ENCODE assay signal across 11 cellular contexts in genomic region chr20:6381887-6382286, GRCh38.
DNase-seq lines count a peak whose midpoint lies in the region; ATAC-seq and TF ChIP-seq lines count a peak whose summit lies in the region.
"Had no signal": no experiment of that assay in that cellular context is flagged by ENCODE, and none has a peak within 500 bp of the region (broad histone marks: within the 10 kb centered on the region; RNA-seq: fewer than 3 reads in every experiment).

No MANE protein-coding gene starts in this region.

- H4K20me1 ChIP-seq in PC-3 (ENCODE audit: low read length) (no peaks in the 10 kb centered on the region), fibroblast of lung (ENCODE audit: control insufficient read depth, extremely low read depth, insufficient read depth, low read length) (no peaks in the 10 kb centered on the region), neural progenitor cell (ENCODE audit: low read depth) (no peaks in the 10 kb centered on the region)

- H3K36me3 ChIP-seq in PC-3 (ENCODE audit: low read depth, low read length) (no peaks in the 10 kb centered on the region), fibroblast of lung (ENCODE audit: control insufficient read depth, insufficient read depth, low read length) (no peaks in the 10 kb centered on the region), neural progenitor cell (no peaks in the 10 kb centered on the region)

- H2AFZ ChIP-seq in PC-3 (ENCODE audit: low read length) (no peak overlapping the region), fibroblast of lung (ENCODE audit: low read length) (no peak overlapping the region), neural progenitor cell (replicated peaks) (peak overlapping the region; percentile 75)

- no peak overlapping the region for H3K9ac ChIP-seq in PC-3 (ENCODE audit: low read length)
- H3K9ac ChIP-seq in fibroblast of lung (ENCODE audit: insufficient read depth, low read length), result no peak overlapping the region
- no peak overlapping the region for H3K9ac ChIP-seq in neural progenitor cell

- no peaks in the 10 kb centered on the region for H3K36me3 Mint-ChIP-seq in neural progenitor cell
- H3K36me3 Mint-ChIP-seq: immature natural killer cell had no signal

- peak; percentile 71 for DNase-seq in PC-3
- peak; percentile 5 to 51 for DNase-seq in fibroblast of lung (ENCODE audit: low read depth in 2 of 2)
- DNase-seq in neural progenitor cell (ENCODE audit: low spot score), result peak; percentile 75
- no peak for DNase-seq in pons (ENCODE audit: low spot score)
- DNase-seq in activated effector memory CD4-positive, alpha-beta T cell treated with anti-CD3 and anti-CD28 coated beads, Interleukin-2, amount 50 U/mL, for 16 hours, result no peak
- DNase-seq: immature natural killer cell; NCI-H187 treated with DMSO at 0.1 percent for 48 hours; stimulated activated naive CD4-positive, alpha-beta T cell treated with Interleukin-2 at 50 U/mL for 16 hours had no signal

- no peaks in the 10 kb centered on the region for H3K9me2 ChIP-seq in PC-3 (replicated peaks; ENCODE audit: low read length)

- TF ChIP-seq CTCF in GM12873 (IDR thresholded peaks at IDR 0.05; ENCODE audit: insufficient read depth, low read depth, low read length, missing control alignments) (peak; percentile 3), PC-3 (conservative IDR thresholded peaks at IDR 0.05; ENCODE audit: low read depth, low read length) (peak; percentile 82), fibroblast of lung (conservative IDR thresholded peaks at IDR 0.05 in 1 of 2, IDR thresholded peaks at IDR 0.05 in 1 of 2; ENCODE audit: low read depth in 1 of 2, low read length in 2 of 2) (peak in 1 of 2 donors; percentile 72), neural progenitor cell (IDR thresholded peaks at IDR 0.05) (peak; percentile 74)

- H3K4me3 ChIP-seq in PC-3 (ENCODE audit: low read length) (no peak overlapping the region), fibroblast of lung (replicated peaks in 1 of 4; ENCODE audit: control extremely low read depth in 1 of 4, insufficient read depth in 1 of 4, low read depth in 3 of 4, low read length in 4 of 4) (no peak overlapping the region), neural progenitor cell (no peak overlapping the region)

- H3K4me1 ChIP-seq in PC-3 (ENCODE audit: insufficient read depth, low read length) (no peaks in the 10 kb centered on the region), fibroblast of lung (ENCODE audit: control insufficient read depth, extremely low read depth, insufficient read depth, low read length) (no peaks in the 10 kb centered on the region), neural progenitor cell (no peaks in the 10 kb centered on the region)

- no peaks in the 10 kb centered on the region for H3K4me1 Mint-ChIP-seq in neural progenitor cell
- H3K4me1 Mint-ChIP-seq: immature natural killer cell had no signal

- no peaks in the 10 kb centered on the region for H3K27me3 Mint-ChIP-seq in neural progenitor cell (ENCODE audit: insufficient read depth, low read depth)

- H3K27ac Mint-ChIP-seq in neural progenitor cell, result no peak overlapping the region
- H3K27ac Mint-ChIP-seq: immature natural killer cell had no signal

- H3K9me3 ChIP-seq in PC-3 (ENCODE audit: low read length), result no peaks in the 10 kb centered on the region
- no peaks in the 10 kb centered on the region for H3K9me3 ChIP-seq in fibroblast of lung (ENCODE audit: control insufficient read depth, insufficient read depth, low read depth, low read length)
- H3K9me3 ChIP-seq in neural progenitor cell (ENCODE audit: low read depth), result no peaks in the 10 kb centered on the region

- CTCF ChIA-PET in PC-3 (lab: Charles Lee), result no interaction called here

- POLR2A ChIA-PET in PC-3 (lab: Charles Lee; ENCODE audit: unreplicated experiment), result no interaction called here

- H3K4me3 Mint-ChIP-seq in neural progenitor cell, result no peak overlapping the region
- H3K4me3 Mint-ChIP-seq: immature natural killer cell had no signal

- no TSS peak for BruUV-seq in PC-3 (replicated peaks; lab: Mats Ljungman, UMichigan)

- H3K27me3 ChIP-seq in PC-3 (ENCODE audit: low read length), result peaks cover 49% of the 10 kb centered on the region
- no peaks in the 10 kb centered on the region for H3K27me3 ChIP-seq in fibroblast of lung (ENCODE audit: control insufficient read depth, insufficient read depth, low read length)
- H3K27me3 ChIP-seq in neural progenitor cell, result no peaks in the 10 kb centered on the region

- H3K9me3 Mint-ChIP-seq in neural progenitor cell, result no peaks in the 10 kb centered on the region

- no peak overlapping the region for H3K27ac ChIP-seq in PC-3 (ENCODE audit: low read length)
- H3K27ac ChIP-seq in fibroblast of lung (ENCODE audit: insufficient read depth, low read length), result no peak overlapping the region
- no peak overlapping the region for H3K27ac ChIP-seq in neural progenitor cell

- intact Hi-C loops in PC-3 (cut with micrococcal nuclease), result no loop called here

- H3K79me2 ChIP-seq in PC-3 (ENCODE audit: low read length) (no peaks in the 10 kb centered on the region), fibroblast of lung (ENCODE audit: control insufficient read depth, insufficient read depth, low read length) (no peaks in the 10 kb centered on the region), neural progenitor cell (ENCODE audit: low read depth) (no peaks in the 10 kb centered on the region)

- ATAC-seq in PC-3, result no peak
- ATAC-seq in HG02885 (IDR thresholded peaks at IDR 0.05; ENCODE audit: poor library complexity, unreplicated experiment), result no peak
- ATAC-seq in HG03565 (IDR thresholded peaks at IDR 0.05; ENCODE audit: unreplicated experiment), result no peak

- H3F3A ChIP-seq in PC-3 (ENCODE audit: low read length, unreplicated experiment), result no peaks in the 10 kb centered on the region
- H3F3A ChIP-seq in neural progenitor cell (ENCODE audit: low read depth), result no peaks in the 10 kb centered on the region

- H3K4me2 ChIP-seq in PC-3 (ENCODE audit: low read length), result no peak overlapping the region
- H3K4me2 ChIP-seq in fibroblast of lung (ENCODE audit: extremely low read depth, insufficient read depth, low read length), result no peak overlapping the region
- H3K4me2 ChIP-seq in neural progenitor cell, result no peak overlapping the region

Comparison
In these comparisons a context has a peak if more than half of its experiments do, and no peak if none do; other contexts are left out.
1. DNase-seq: peak in PC-3 (single experiment), fibroblast of lung (2 of 2) and neural progenitor cell (single experiment); none in pons (single experiment) and activated effector memory CD4-positive, alpha-beta T cell treated with anti-CD3 and anti-CD28 coated beads, Interleukin-2, amount 50 U/mL, for 16 hours (single experiment).